ENCODE assay signal across 12 cellular contexts in genomic region chr16:87864331-87864989, GRCh38. TPM values are rescaled to one million over a fixed set of nuclear protein-coding genes. Genes with fewer than 3 reads are reported as not detected.
DNase-seq lines count a peak whose midpoint lies in the region; ATAC-seq and TF ChIP-seq lines count a peak whose summit lies in the region.
"Had no signal": no experiment of that assay in that cellular context is flagged by ENCODE, and none has a peak within 500 bp of the region (broad histone marks: within the 10 kb centered on the region; RNA-seq: fewer than 3 reads in every experiment).

No MANE protein-coding gene starts in this region.

- H3K27ac ChIP-seq in SJSA1 (peak overlapping the region; percentile 18), epithelial cell of prostate (peak overlapping the region; percentile 69), transverse colon (peak overlapping the region; percentile 59 to 94 (median 76)), colonic mucosa (no peak overlapping the region)
- H3K27ac ChIP-seq: SK-N-MC had no signal

- H3K36me3 ChIP-seq in SJSA1, result peaks cover 76% of the 10 kb centered on the region
- no peaks in the 10 kb centered on the region for H3K36me3 ChIP-seq in transverse colon
- H3K36me3 ChIP-seq in colonic mucosa, result no peaks in the 10 kb centered on the region

- H3K4me3 Mint-ChIP-seq in stimulated activated naive CD8-positive, alpha-beta T cell treated with anti-CD3 and anti-CD28 coated beads, Interleukin-15, Interleukin-2, amounts not matched to agents 100 ng/mL and 50 ng/mL, for 24 hours, result peak overlapping the region; percentile 100

- peaks cover 65% of the 10 kb centered on the region for H3K4me1 ChIP-seq in SJSA1 (replicated peaks)
- H3K4me1 ChIP-seq in transverse colon, result peaks cover 6 to 30% (median 20%) of the 10 kb centered on the region in 4 donors
- no peaks in the 10 kb centered on the region for H3K4me1 ChIP-seq in colonic mucosa

- H3K9me3 ChIP-seq in SJSA1 (replicated peaks) (no peaks in the 10 kb centered on the region), transverse colon (no peaks in the 10 kb centered on the region), colonic mucosa (no peaks in the 10 kb centered on the region)

- intact Hi-C loops in transverse colon (cut with DNase I; ENCODE audit: low total_unique reads), result no loop called here
- intact Hi-C loops in colonic mucosa (cut with DNase I), result no loop called here

- no peaks in the 10 kb centered on the region for H3K27me3 Mint-ChIP-seq in stimulated activated naive CD8-positive, alpha-beta T cell treated with anti-CD3 and anti-CD28 coated beads, Interleukin-15, Interleukin-2, amounts not matched to agents 100 ng/mL and 50 ng/mL, for 24 hours

- H3K27ac Mint-ChIP-seq in stimulated activated naive CD8-positive, alpha-beta T cell treated with anti-CD3 and anti-CD28 coated beads, Interleukin-15, Interleukin-2, amounts not matched to agents 100 ng/mL and 50 ng/mL, for 24 hours, result peak overlapping the region; percentile 83

- peaks cover 76% of the 10 kb centered on the region for H3K36me3 Mint-ChIP-seq in stimulated activated naive CD8-positive, alpha-beta T cell treated with anti-CD3 and anti-CD28 coated beads, Interleukin-15, Interleukin-2, amounts not matched to agents 100 ng/mL and 50 ng/mL, for 24 hours (ENCODE audit: low read depth)

- no peaks in the 10 kb centered on the region for H3K9me3 Mint-ChIP-seq in stimulated activated naive CD8-positive, alpha-beta T cell treated with anti-CD3 and anti-CD28 coated beads, Interleukin-15, Interleukin-2, amounts not matched to agents 100 ng/mL and 50 ng/mL, for 24 hours

- H3K4me1 Mint-ChIP-seq in stimulated activated naive CD8-positive, alpha-beta T cell treated with anti-CD3 and anti-CD28 coated beads, Interleukin-15, Interleukin-2, amounts not matched to agents 100 ng/mL and 50 ng/mL, for 24 hours (ENCODE audit: low read depth), result peaks cover 62% of the 10 kb centered on the region

- no peak for TF ChIP-seq POLR2A in transverse colon (IDR thresholded peaks at IDR 0.05)

- no peak for DNase-seq in stimulated activated naive CD8-positive, alpha-beta T cell treated with anti-CD3 and anti-CD28 coated beads, Interleukin-15, Interleukin-2, amounts not matched to agents 100 U/mL and 50 U/mL, for 24 hours
- peak; percentile 36 to 70 for DNase-seq in SJSA1 (ENCODE audit: low read depth in 1 of 2, low spot score in 2 of 2)
- no peak for DNase-seq in epithelial cell of prostate (ENCODE audit: low read depth, low spot score)
- DNase-seq in transverse colon, result no peak
- DNase-seq in germinal center (ENCODE audit: low spot score), result no peak
- no peak for DNase-seq in colonic mucosa
- no peak for DNase-seq in midbrain (lab: John Stamatoyannopoulos, UW)
- DNase-seq: left cardiac atrium, NCI-H1436, posterior cingulate gyrus had no signal

- no peak for ATAC-seq in stimulated activated naive CD8-positive, alpha-beta T cell treated with anti-CD3 and anti-CD28 coated beads, Interleukin-15, Interleukin-2, amounts not matched to agents 100 U/mL and 50 U/mL, for 24 hours
- ATAC-seq: left cardiac atrium had no signal

- H3K27me3 ChIP-seq in SJSA1 (replicated peaks) (no peaks in the 10 kb centered on the region), transverse colon (no peaks in the 10 kb centered on the region), colonic mucosa (no peaks in the 10 kb centered on the region)

- TF ChIP-seq CTCF in transverse colon (IDR thresholded peaks at IDR 0.05) (no peak), colonic mucosa (IDR thresholded peaks at IDR 0.05) (no peak)

- no peak overlapping the region for H3K9ac ChIP-seq in colonic mucosa (ENCODE audit: low read depth in 2 of 2, low read length in 2 of 2)

- no peak for TF ChIP-seq EP300 in transverse colon (IDR thresholded peaks at IDR 0.05; ENCODE audit: low read depth)

- H3K4me3 ChIP-seq in SJSA1 (peak overlapping the region; percentile 13; the same call in 1 of the 2 replicates), transverse colon (no peak overlapping the region), colonic mucosa (no peak overlapping the region)
- H3K4me3 ChIP-seq: SK-N-MC had no signal

- in situ Hi-C loops in transverse colon (cut with MboI; ENCODE audit: low pct_ligation_motif_present in 1 of 4, low pct_unique_long_range_greater_than_20kb in 1 of 4, low sequenced_read_pairs in 3 of 4), result no loop called here

- WGBS in transverse colon (ENCODE audit: low coverage in 1 of 2), 2 donors, result 65 to 78% methylated on average over 8 to 15 of the region's 15 CpGs

RNA-seq across cellular contexts. Expression of gene SLC7A5, which starts 4.8 kb away (rescaled TPM):
- 187 and 238 TPM in 2 replicates for total RNA-seq in SJSA1 (2014; rRNA removed; shearing (Covaris generic))
- total RNA-seq in transverse colon (1 to 10 TPM; 2.7 to 7.0 (median 5.7) TPM), colonic mucosa (10 to 100 TPM in 1 of 2 donors, 1 to 10 TPM in 1; 9.5 to 26.2 TPM)

Comparison
In these comparisons a context has a peak if more than half of its experiments do, and no peak if none do; other contexts are left out.
1. DNase-seq: peak in SJSA1 (2 of 2); none in stimulated activated naive CD8-positive, alpha-beta T cell treated with anti-CD3 and anti-CD28 coated beads, Interleukin-15, Interleukin-2, amounts not matched to agents 100 U/mL and 50 U/mL, for 24 hours (single experiment), epithelial cell of prostate (single experiment), transverse colon (single experiment), germinal center (single experiment), colonic mucosa (single experiment) and midbrain (single experiment).